ENCODE assay signal across 26 cellular contexts in genomic region chr7:16034866-16035265, GRCh38.
"Had no signal": no experiment of that assay in that cellular context is flagged by ENCODE, and none has a peak within 500 bp of the region (broad histone marks: within the 10 kb centered on the region; RNA-seq: fewer than 3 reads in every experiment).

No MANE protein-coding gene starts in this region.

- ATAC-seq: stimulated activated effector memory CD8-positive, alpha-beta T cell treated with anti-CD3 and anti-CD28 coated beads, Interleukin-12 subunit alpha, Interleukin-12 subunit beta, amount 100 ng/mL, for 72 hours; stimulated activated memory B cell treated with anti-CD40 and anti-IgM and Interleukin-4, amounts not matched to agents 10 μg/mL and 1 μg/mL and 100 μg/mL, for 72 hours; stimulated activated naive B cell treated with anti-CD40 and anti-IgM and Interleukin-4, amounts not matched to agents 10 μg/mL and 1 μg/mL and 100 μg/mL, for 72 hours; stimulated activated naive CD8-positive, alpha-beta T cell treated with anti-CD3 and anti-CD28 coated beads, Interleukin-15, amount 100 ng/mL, for 72 hours; stimulated activated naive CD8-positive, alpha-beta T cell treated with anti-CD3 and anti-CD28 coated beads, Interleukin-15, Interleukin-2, amounts not matched to agents 100 U/mL and 50 U/mL, for 24 hours; upper lobe of right lung had no signal

- H3K4me3 ChIP-seq: stomach, suprapubic skin, thoracic aorta, thyroid gland, tibial artery, tibial nerve, transverse colon, upper lobe of left lung, upper lobe of right lung, uterus, vagina had no signal

- H3K9me3 ChIP-seq: stomach, suprapubic skin, testis, thoracic aorta, thyroid gland, tibial artery, tibial nerve, transverse colon, upper lobe of left lung, upper lobe of right lung, uterus, vagina had no signal

- H3K36me3 ChIP-seq: stomach, suprapubic skin, thoracic aorta, thyroid gland, tibial artery, tibial nerve, transverse colon, upper lobe of left lung, upper lobe of right lung, uterus, vagina had no signal

- H3K27ac ChIP-seq: stomach, suprapubic skin, testis, thoracic aorta, thyroid gland, tibial artery, tibial nerve, transverse colon, upper lobe of left lung, upper lobe of right lung, uterus, vagina had no signal

- H3K4me1 ChIP-seq: stomach, suprapubic skin, testis, thyroid gland, tibial nerve, transverse colon, upper lobe of left lung, upper lobe of right lung, uterus, vagina had no signal

- DNase-seq: stimulated activated CD4-positive, alpha-beta T cell treated with anti-CD3 and anti-CD28 coated beads, Interleukin-2, amount 100 ng/mL, for 48 hours; stimulated activated CD4-positive, alpha-beta T cell treated with anti-CD3 and anti-CD28 coated beads, Interleukin-4, amount 100 ng/mL, for 1 hour; stimulated activated CD4-positive, alpha-beta T cell treated with anti-CD3 and anti-CD28 coated beads, Interleukin-4, amount 100 ng/mL, for 24 hours; stimulated activated CD4-positive, alpha-beta T cell treated with anti-CD3 and anti-CD28 coated beads, Interleukin-4, amount 100 ng/mL, for 4 hours; stimulated activated CD8-positive, alpha-beta memory T cell treated with anti-CD3 and anti-CD28 coated beads, Interleukin-4, amount 100 ng/mL, for 48 hours; stimulated activated naive B cell treated with anti-CD40 and anti-IgM and Interleukin-4, amounts not matched to agents 10 μg/mL and 1 μg/mL and 100 μg/mL, for 72 hours; stimulated activated naive CD4-positive, alpha-beta T cell; stimulated activated naive CD4-positive, alpha-beta T cell treated with Interleukin-2 at 50 U/mL for 16 hours; stimulated activated naive CD8-positive, alpha-beta T cell treated with anti-CD3 and anti-CD28 coated beads, Interleukin-15, amount 100 ng/mL, for 72 hours; stimulated activated naive CD8-positive, alpha-beta T cell treated with anti-CD3 and anti-CD28 coated beads, Interleukin-15, Interleukin-2, amounts not matched to agents 100 U/mL and 50 U/mL, for 24 hours; stomach; substantia nigra; testis; thyroid gland; tibial artery; transverse colon; trophoblast cell; upper lobe of left lung; upper lobe of right lung; uterus had no signal

- H3K27me3 ChIP-seq: stomach, suprapubic skin, testis, thyroid gland, tibial artery, tibial nerve, transverse colon, upper lobe of left lung, upper lobe of right lung, uterus, vagina had no signal
